Comparison of ENCODE assay signal across 1 cellular context in genomic region chr3:184335661-184336483, GRCh38.
TF ChIP-seq lines count a peak whose summit lies in the region.

No MANE protein-coding gene starts in this region.

TF ChIP-seq in HEK293, 187 proteins besides CTCF, POLR2A, EP300 and RAD21 (continued from another document and continues in another):
- TF ChIP-seq PRDM10 (tag by site-specific recombination; IDR thresholded peaks at IDR 0.05) (peak; percentile 44; the same call in 1 of the 2 replicates), ZNF701 (tag by site-specific recombination; IDR thresholded peaks at IDR 0.05) (no peak), ZNF660 (tag by site-specific recombination; IDR thresholded peaks at IDR 0.05) (peak; percentile 44; the same call in 1 of the 2 replicates), ZNF555 (tag by site-specific recombination; conservative IDR thresholded peaks at IDR 0.05) (no peak), IKZF3 (tag by site-specific recombination; IDR thresholded peaks at IDR 0.05) (peak; percentile 32; the same call in 1 of the 2 replicates), KLF1 (tag by site-specific recombination; IDR thresholded peaks at IDR 0.05) (peak; percentile 59), ZNF404 (tag by site-specific recombination; IDR thresholded peaks at IDR 0.05) (no peak), ZNF791 (tag by site-specific recombination; IDR thresholded peaks at IDR 0.05) (no peak), ZNF24 (tag by site-specific recombination; IDR thresholded peaks at IDR 0.05) (no peak), ZNF843 (tag by site-specific recombination; IDR thresholded peaks at IDR 0.05) (no peak; the same call in 1 of the 2 replicates), ELK4 (IDR thresholded peaks at IDR 0.05; ENCODE audit: borderline replicate concordance, low read depth, low read length) (no peak), ZNF510 (tag by site-specific recombination; IDR thresholded peaks at IDR 0.05; ENCODE audit: insufficient replicate concordance) (no peak), ZBTB6 (tag by site-specific recombination; IDR thresholded peaks at IDR 0.05) (no peak), ZNF426 (tag by site-specific recombination; IDR thresholded peaks at IDR 0.05) (no peak), OSR2 (tag by site-specific recombination; IDR thresholded peaks at IDR 0.05) (no peak; the same call in 1 of the 2 replicates), ZNF18 (tag by site-specific recombination; IDR thresholded peaks at IDR 0.05) (no peak), ZNF837 (tag by site-specific recombination; IDR thresholded peaks at IDR 0.05) (no peak), ZNF292 (tag by site-specific recombination; IDR thresholded peaks at IDR 0.05; ENCODE audit: borderline replicate concordance, low read depth) (no peak), SP3 (tag by site-specific recombination; IDR thresholded peaks at IDR 0.05) (peak; percentile 90), ZNF416 (tag by site-specific recombination; IDR thresholded peaks at IDR 0.05) (no peak), ZNF280D (tag by site-specific recombination; IDR thresholded peaks at IDR 0.05) (no peak), ZFP69B (tag by site-specific recombination; IDR thresholded peaks at IDR 0.05) (no peak), PATZ1 (tag by site-specific recombination; IDR thresholded peaks at IDR 0.05) (peak; percentile 93), TSHZ1 (tag by site-specific recombination; IDR thresholded peaks at IDR 0.05; ENCODE audit: borderline replicate concordance) (no peak), ZNF830 (tag by site-specific recombination; IDR thresholded peaks at IDR 0.05; ENCODE audit: low read depth) (no peak), ZNF354C (tag by site-specific recombination; IDR thresholded peaks at IDR 0.05; ENCODE audit: borderline replicate concordance, low read depth) (no peak), ZNF664 (tag by site-specific recombination; IDR thresholded peaks at IDR 0.05) (no peak), REST (tag by site-specific recombination; IDR thresholded peaks at IDR 0.05) (no peak), ATF2 (tag by site-specific recombination; IDR thresholded peaks at IDR 0.05; ENCODE audit: low read depth) (peak; percentile 96), ZNF26 (tag by site-specific recombination; IDR thresholded peaks at IDR 0.05) (no peak), ZNF274 (IDR thresholded peaks at IDR 0.05; ENCODE audit: low read length) (no peak), ZNF274 (tag by site-specific recombination; IDR thresholded peaks at IDR 0.05; ENCODE audit: borderline replicate concordance) (no peak)
